14 cellular contexts compared by ENCODE assay signal in the genomic region with DNA sequence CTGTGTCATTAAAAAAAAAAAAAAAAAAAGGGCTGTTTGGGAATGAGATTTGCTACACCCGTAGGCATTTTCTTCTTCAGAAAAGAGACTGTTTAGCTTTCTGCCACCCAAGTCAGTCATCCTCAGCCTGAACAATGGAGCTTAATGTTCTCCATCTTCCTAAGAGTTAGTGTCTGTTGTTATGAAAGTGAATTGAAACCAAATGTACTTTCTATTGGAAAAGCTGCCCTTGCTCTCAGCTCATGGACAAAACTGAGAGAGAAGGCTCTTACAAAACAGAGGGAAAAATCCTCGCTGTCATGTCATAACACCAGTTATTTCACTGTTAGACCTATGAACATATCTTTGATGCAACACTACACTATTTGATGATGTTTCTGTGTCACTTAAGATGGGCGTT.
DNase-seq lines count a peak whose midpoint lies in the region; ATAC-seq and TF ChIP-seq lines count a peak whose summit lies in the region.
"Had no signal": no experiment of that assay in that cellular context is flagged by ENCODE, and none has a peak within 500 bp of the region (broad histone marks: within the 10 kb centered on the region; RNA-seq: fewer than 3 reads in every experiment).

No MANE protein-coding gene starts in this region.

- peaks cover 19% of the 10 kb centered on the region for H3K4me1 ChIP-seq in HEK293 (ENCODE audit: control insufficient read depth, insufficient read depth, low read length)
- H3K4me1 ChIP-seq in body of pancreas: peaks cover 71% of the 10 kb centered on the region
- H3K4me1 ChIP-seq in mesodermal cell (ENCODE audit: control insufficient read depth, insufficient read depth, low read length, poor library complexity, severe bottlenecking): peaks cover 7% of the 10 kb centered on the region
- H3K4me1 ChIP-seq in suprapubic skin: peaks cover 31% of the 10 kb centered on the region

- H3K27me3 ChIP-seq in body of pancreas (no peaks in the 10 kb centered on the region), suprapubic skin (no peaks in the 10 kb centered on the region)

- POLR2A ChIA-PET in HEK293 (lab: Yijun Ruan, JAX): no interaction called here

- H3K9me3 ChIP-seq in HEK293 (ENCODE audit: control insufficient read depth, insufficient read depth, low read depth, low read length): no peaks in the 10 kb centered on the region
- no peaks in the 10 kb centered on the region for H3K9me3 ChIP-seq in body of pancreas
- peaks cover under 1% of the 10 kb centered on the region for H3K9me3 ChIP-seq in mesodermal cell (ENCODE audit: control insufficient read depth, low read length)
- H3K9me3 ChIP-seq in suprapubic skin: no peaks in the 10 kb centered on the region
- H3K9me3 ChIP-seq: psoas muscle had no signal

- intact Hi-C loops in body of pancreas (cut with DNase I): no loop called here

- no peak for TF ChIP-seq EP300 in suprapubic skin (IDR thresholded peaks at IDR 0.05)

- ATAC-seq in body of pancreas: no peak
- no peak for ATAC-seq in GM18498 (IDR thresholded peaks at IDR 0.05; ENCODE audit: unreplicated experiment)
- ATAC-seq: activated T-cell treated with anti-CD3 and anti-CD28 coated beads, Interleukin-2, amount 50 U/mL, for 4 hours; K562; psoas muscle had no signal

- H3K36me3 ChIP-seq in HEK293 (ENCODE audit: control insufficient read depth in 2 of 2, insufficient read depth in 1 of 2, low read length in 2 of 2) (no peaks in the 10 kb centered on the region), body of pancreas (replicated peaks in 1 of 2; ENCODE audit: insufficient read depth in 1 of 2, low read depth in 2 of 2) (no peaks in the 10 kb centered on the region), mesodermal cell (ENCODE audit: control insufficient read depth, insufficient read depth, low read length) (no peaks in the 10 kb centered on the region), suprapubic skin (no peaks in the 10 kb centered on the region)

- H3K4me3 ChIP-seq in HEK293 (ENCODE audit: low read depth, low read length) (no peak overlapping the region), body of pancreas (no peak overlapping the region), mesodermal cell (ENCODE audit: extremely low read depth, insufficient read depth, low read length, poor library complexity, severe bottlenecking) (no peak overlapping the region), suprapubic skin (no peak overlapping the region)
- H3K4me3 ChIP-seq: K562, psoas muscle had no signal

- no peak for TF ChIP-seq POLR2A in body of pancreas (IDR thresholded peaks at IDR 0.05)
- TF ChIP-seq POLR2A in suprapubic skin (IDR thresholded peaks at IDR 0.05): no peak

- WGBS in body of pancreas, 2 donors: 71 to 75% methylated on average over 3 of the region's 3 CpGs
- WGBS in mesodermal cell (ENCODE audit: insufficient coverage in 2 of 2), 2 experiments: no CpG with 5 or more reads among the region's 3 CpGs
- 69% methylated on average over 3 of the region's 3 CpGs for WGBS in suprapubic skin

- DNase-seq in body of pancreas (no peak), suprapubic skin (ENCODE audit: low spot score in 2 of 2) (no peak), DMS153 (lab: John Stamatoyannopoulos, UW) (no peak), NCI-H1417 treated with DMSO at 0.1 percent for 48 hours (lab: John Stamatoyannopoulos, UW) (no peak), GDM1 (lab: John Stamatoyannopoulos, UW) (no peak)
- DNase-seq: activated T-cell treated with anti-CD3 and anti-CD28 coated beads, Interleukin-2, amount 50 U/mL, for 4 hours; CD8-positive, alpha-beta memory T cell; NCI-H2081 treated with DMSO at 0.1 percent for 48 hours; psoas muscle; RPMI8226 had no signal

- CTCF ChIA-PET in HEK293 (lab: Yijun Ruan, JAX): interaction anchor here (1.0 kb wide), 1 partner anchor 10 kb away, joined by 3 read pairs; no protein-coding TSS in a partner anchor

- H3K27ac ChIP-seq in HEK293 (ENCODE audit: extremely low read depth, low read depth, low read length): no peak overlapping the region
- peak overlapping the region in 3 of 4 donors; percentile 8 to 90 (median 79) for H3K27ac ChIP-seq in body of pancreas
- peak overlapping the region; percentile 30 for H3K27ac ChIP-seq in mesodermal cell (ENCODE audit: low read depth, low read length, severe bottlenecking)
- peak overlapping the region; percentile 77 for H3K27ac ChIP-seq in suprapubic skin

- TF ChIP-seq CTCF in HEK293 (tag by site-specific recombination; IDR thresholded peaks at IDR 0.05) (no peak), body of pancreas (IDR thresholded peaks at IDR 0.05) (no peak), suprapubic skin (IDR thresholded peaks at IDR 0.05) (no peak)

TF ChIP-seq in HEK293, 187 proteins besides CTCF, POLR2A, EP300 and RAD21:
- 0 out of 2 replicates have a peak, but pooled peaks have one; percentile 18 for TF ChIP-seq PRDM1 (tag by site-specific recombination; IDR thresholded peaks at IDR 0.05)
- TF ChIP-seq ZNF701 (tag by site-specific recombination; IDR thresholded peaks at IDR 0.05): no peak
- TF ChIP-seq ZBTB48 (tag by site-specific recombination; IDR thresholded peaks at IDR 0.05): no peak
